ENCODE assay signal across 8 cellular contexts in genomic region chr12:124927325-124928094, GRCh38. TPM values are rescaled to one million over a fixed set of nuclear protein-coding genes. Genes with fewer than 3 reads are reported as not detected.
A peak's percentile ranks its signal among the peaks of the same experiment; 100 is the strongest.
DNase-seq lines count a peak whose midpoint lies in the region; ATAC-seq, FAIRE-seq and TF ChIP-seq lines count a peak whose summit lies in the region.

No MANE protein-coding gene starts in this region.

- no peak for TF ChIP-seq POLR2A in transverse colon (IDR thresholded peaks at IDR 0.05)

- no peaks in the 10 kb centered on the region for H4K20me1 ChIP-seq in GM23248 (ENCODE audit: insufficient read depth)

- H2AFZ ChIP-seq in GM23248: peak overlapping the region; percentile 54

- H3K27me3 Mint-ChIP-seq in activated T-helper 2 cell treated with anti-CD3 and anti-CD28 coated beads, Interferon-gamma antibody, Interleukin-2, Interleukin-4, amounts not matched to agents 10 μg/mL and 5 μg/mL and 100 μg/mL, durations not matched to agents 14 hours and 24 hours and 36 hours (ENCODE audit: low read depth): peaks cover 3% of the 10 kb centered on the region

- DNase-seq in CMK (ENCODE audit: low read depth): peak; percentile 82
- DNase-seq in GM23248: peak; percentile 89
- peak; percentile 74 for DNase-seq in MG63
- peak; percentile 90 for DNase-seq in activated T-helper 2 cell treated with anti-CD3 and anti-CD28 coated beads, Interferon-gamma antibody, Interleukin-2, Interleukin-4, amounts not matched to agents 10 μg/mL and 5 μg/mL and 100 μg/mL, durations not matched to agents 14 hours and 24 hours and 36 hours (ENCODE audit: low spot score)
- peak; percentile 82 for DNase-seq in germinal center (ENCODE audit: low spot score)
- DNase-seq in pancreas: peak; percentile 84 to 95 (median 94)
- DNase-seq in transverse colon: peak; percentile 95
- no peak for DNase-seq in SKM-1 treated with dmso at 0.1 percent for 144 hours (lab: John Stamatoyannopoulos, UW; ENCODE audit: unreplicated experiment)

- peak; percentile 84 to 95 (median 90) for ATAC-seq in pancreas

- H3K9ac ChIP-seq in GM23248: peak overlapping the region; percentile 83

- H3K9me2 ChIP-seq in GM23248 (ENCODE audit: insufficient read depth): no peaks in the 10 kb centered on the region

- H3K4me3 ChIP-seq in GM23248: peak overlapping the region; percentile 89
- H3K4me3 ChIP-seq in MG63: peak overlapping the region; percentile 77
- H3K4me3 ChIP-seq in pancreas: peak overlapping the region; percentile 16 to 49 (median 32)
- H3K4me3 ChIP-seq in transverse colon: peak overlapping the region; percentile 44 to 70 (median 58)

- peak overlapping the region; percentile 88 for H3K27ac Mint-ChIP-seq in activated T-helper 2 cell treated with anti-CD3 and anti-CD28 coated beads, Interferon-gamma antibody, Interleukin-2, Interleukin-4, amounts not matched to agents 10 μg/mL and 5 μg/mL and 100 μg/mL, durations not matched to agents 14 hours and 24 hours and 36 hours

- peaks cover 11% of the 10 kb centered on the region for H3F3A ChIP-seq in GM23248 (ENCODE audit: insufficient read depth)

- H3K9me3 Mint-ChIP-seq in activated T-helper 2 cell treated with anti-CD3 and anti-CD28 coated beads, Interferon-gamma antibody, Interleukin-2, Interleukin-4, amounts not matched to agents 10 μg/mL and 5 μg/mL and 100 μg/mL, durations not matched to agents 14 hours and 24 hours and 36 hours: no peaks in the 10 kb centered on the region

- H3K79me2 ChIP-seq in GM23248 (ENCODE audit: insufficient read depth): no peaks in the 10 kb centered on the region

- H3K4me2 ChIP-seq in GM23248 (ENCODE audit: unreplicated experiment): peak overlapping the region; percentile 98

- peaks cover 30% of the 10 kb centered on the region for H3K4me1 Mint-ChIP-seq in activated T-helper 2 cell treated with anti-CD3 and anti-CD28 coated beads, Interferon-gamma antibody, Interleukin-2, Interleukin-4, amounts not matched to agents 10 μg/mL and 5 μg/mL and 100 μg/mL, durations not matched to agents 14 hours and 24 hours and 36 hours (ENCODE audit: low read depth)

- H3K36me3 ChIP-seq in GM23248 (ENCODE audit: low read depth) (no peaks in the 10 kb centered on the region), MG63 (no peaks in the 10 kb centered on the region), pancreas (no peaks in the 10 kb centered on the region), transverse colon (no peaks in the 10 kb centered on the region)

- TF ChIP-seq EP300 in transverse colon (IDR thresholded peaks at IDR 0.05; ENCODE audit: low read depth): no peak

- peaks cover 4% of the 10 kb centered on the region for H3K36me3 Mint-ChIP-seq in activated T-helper 2 cell treated with anti-CD3 and anti-CD28 coated beads, Interferon-gamma antibody, Interleukin-2, Interleukin-4, amounts not matched to agents 10 μg/mL and 5 μg/mL and 100 μg/mL, durations not matched to agents 14 hours and 24 hours and 36 hours (ENCODE audit: low read depth)

- 1% methylated on average over 40 of the region's 40 CpGs for WGBS in GM23248 (ENCODE audit: low coverage in 1 of 2, low lambda C conversion rate in 2 of 2, missing lambda C conversion rate in 2 of 2), 2 experiments
- 0% methylated on average over 40 of the region's 40 CpGs for WGBS in pancreas, 2 donors
- 0 to 1% methylated on average over 28 to 40 of the region's 40 CpGs for WGBS in transverse colon (ENCODE audit: low coverage in 1 of 2), 2 donors

- TF ChIP-seq CTCF in pancreas (IDR thresholded peaks at IDR 0.05) (no peak), transverse colon (IDR thresholded peaks at IDR 0.05) (peak in 1 of 5 experiments; percentile 7)

- intact Hi-C loops in activated T-helper 2 cell treated with anti-CD3 and anti-CD28 coated beads, Interferon-gamma antibody, Interleukin-2, Interleukin-4, amounts not matched to agents 10 μg/mL and 5 μg/mL and 100 μg/mL, durations not matched to agents 14 hours and 24 hours and 36 hours (cut with micrococcal nuclease): loop anchor here (1.0 kb wide), 2 partner anchors 10 to 12 kb away; no protein-coding TSS in a partner anchor
- intact Hi-C loops in pancreas (cut with DNase I) (no loop called here), transverse colon (cut with DNase I; ENCODE audit: low total_unique reads) (no loop called here)

- peaks cover 15% of the 10 kb centered on the region for H3K4me1 ChIP-seq in GM23248 (ENCODE audit: insufficient read depth)
- H3K4me1 ChIP-seq in pancreas: peaks cover 0 to 5% (median 5%) of the 10 kb centered on the region in 3 donors
- peaks cover 0 to 18% (median 8%) of the 10 kb centered on the region in 4 donors for H3K4me1 ChIP-seq in transverse colon

- peak overlapping the region; percentile 73 for H3K27ac ChIP-seq in GM23248
- H3K27ac ChIP-seq in pancreas: peak overlapping the region; percentile 66 to 97 (median 77)
- H3K27ac ChIP-seq in transverse colon: peak overlapping the region; percentile 90 to 98 (median 94)

- FAIRE-seq in pancreas (lab: Jason Lieb, UNC): no peak

- in situ Hi-C loops in GM23248 (cut with MboI) (no loop called here), transverse colon (cut with MboI; ENCODE audit: low pct_ligation_motif_present in 1 of 4, low pct_unique_long_range_greater_than_20kb in 1 of 4, low sequenced_read_pairs in 3 of 4) (no loop called here)

- H3K27me3 ChIP-seq in GM23248 (replicated peaks; ENCODE audit: insufficient read depth) (no peaks in the 10 kb centered on the region), MG63 (no peaks in the 10 kb centered on the region), pancreas (no peaks in the 10 kb centered on the region), transverse colon (no peaks in the 10 kb centered on the region)

- peak overlapping the region; percentile 92 for H3K4me3 Mint-ChIP-seq in activated T-helper 2 cell treated with anti-CD3 and anti-CD28 coated beads, Interferon-gamma antibody, Interleukin-2, Interleukin-4, amounts not matched to agents 10 μg/mL and 5 μg/mL and 100 μg/mL, durations not matched to agents 14 hours and 24 hours and 36 hours (ENCODE audit: low read depth)

- H3K9me3 ChIP-seq in GM23248 (ENCODE audit: low read depth): no peaks in the 10 kb centered on the region
- no peaks in the 10 kb centered on the region for H3K9me3 ChIP-seq in MG63
- H3K9me3 ChIP-seq in pancreas: no peaks in the 10 kb centered on the region
- H3K9me3 ChIP-seq in transverse colon: no peaks in the 10 kb centered on the region

RNA-seq across cellular contexts. Expression of gene UBC, which starts 13.1 kb away (rescaled TPM):
- total RNA-seq in GM23248 (2014; rRNA removed; shearing (Covaris generic)): 1,383 and 1,496 TPM in 2 replicates
- 1,490 and 1,515 TPM in 2 replicates for polyA plus RNA-seq in GM23248 (2016; fragmentation: Nextera tagmentation; extraction: Ambion mirVana)
- total RNA-seq in MG63 (2014; rRNA removed; shearing (Covaris generic); ENCODE audit: low replicate concordance): 1,042 and 1,166 TPM in 2 replicates
- total RNA-seq in activated T-helper 2 cell treated with anti-CD3 and anti-CD28 coated beads, Interferon-gamma antibody, Interleukin-2, Interleukin-4, amounts not matched to agents 10 μg/mL and 5 μg/mL and 100 μg/mL, durations not matched to agents 14 hours and 24 hours and 36 hours: 831 and 874 TPM in 2 replicates
- 100 to 1,000 TPM; 353 to 495 (median 423) TPM for total RNA-seq in pancreas
- polyA plus RNA-seq in pancreas: 100 to 1,000 TPM; 528 to 605 TPM
- 1,000 to 10,000 TPM; 1,242 to 1,580 (median 1,406) TPM for total RNA-seq in transverse colon

Comparison
In these comparisons a context has a peak if more than half of its experiments do, and no peak if none do; other contexts are left out.
1. H3K4me3 ChIP-seq: peak in every context shown above with its lines; median percentile 89 in GM23248; 77 in MG63; 58 in transverse colon; 32 in pancreas.